ENCODE assay signal across 8 cellular contexts in genomic region chr4:87150498-87151261, GRCh38.
A peak's percentile ranks its signal among the peaks of the same experiment; 100 is the strongest.
DNase-seq lines count a peak whose midpoint lies in the region; ATAC-seq and TF ChIP-seq lines count a peak whose summit lies in the region.

No MANE protein-coding gene starts in this region.

- H3K36me3 ChIP-seq in Karpas-422 (ENCODE audit: insufficient read depth, low read length) (no peaks in the 10 kb centered on the region), Panc1 (ENCODE audit: control insufficient read depth, insufficient read depth, low read length) (no peaks in the 10 kb centered on the region), right atrium auricular region (peaks cover under 1% of the 10 kb centered on the region)

- H3K27ac ChIP-seq in Karpas-422 (ENCODE audit: low read length): no peak overlapping the region
- no peak overlapping the region for H3K27ac ChIP-seq in Panc1 (ENCODE audit: low read length)
- H3K27ac ChIP-seq in right atrium auricular region: no peak overlapping the region

- no peak overlapping the region for H2AFZ ChIP-seq in Karpas-422 (ENCODE audit: low read length)

- no peaks in the 10 kb centered on the region for H3K9me3 ChIP-seq in Karpas-422 (ENCODE audit: low read length)
- H3K9me3 ChIP-seq in Panc1 (ENCODE audit: control insufficient read depth, insufficient read depth, low read depth, low read length): no peaks in the 10 kb centered on the region
- no peaks in the 10 kb centered on the region for H3K9me3 ChIP-seq in right atrium auricular region

- intact Hi-C loops in Panc1 (cut with micrococcal nuclease; ENCODE audit: unreplicated experiment): loop anchor here (1.0 kb wide), 1 partner anchor 85 kb away; no protein-coding TSS in a partner anchor

- ATAC-seq in GM21390 (IDR thresholded peaks at IDR 0.05; ENCODE audit: unreplicated experiment) (peak; percentile 60), Panc1 (peak; percentile 86), HG02973 (IDR thresholded peaks at IDR 0.05; ENCODE audit: unreplicated experiment) (no peak)

- H3K79me2 ChIP-seq in Karpas-422 (ENCODE audit: low read length): no peaks in the 10 kb centered on the region

- no peaks in the 10 kb centered on the region for H3K9me2 ChIP-seq in Karpas-422 (replicated peaks; ENCODE audit: insufficient read depth, low read length)

- no peak overlapping the region for H3K9ac ChIP-seq in Karpas-422 (ENCODE audit: low read length)

- H3K4me3 ChIP-seq in Karpas-422 (ENCODE audit: low read length): no peak overlapping the region
- H3K4me3 ChIP-seq in Panc1 (ENCODE audit: low read depth in 2 of 2, low read length in 2 of 2): no peak overlapping the region
- no peak overlapping the region for H3K4me3 ChIP-seq in right atrium auricular region
- no peak overlapping the region for H3K4me3 ChIP-seq in retinal pigment epithelial cell (ENCODE audit: low read length)

- in situ Hi-C loops in Panc1 (cut with HindIII; ENCODE audit: low pct_unique_long_range_greater_than_20kb, low sequenced_read_pairs): no loop called here

- H3K4me1 ChIP-seq in Karpas-422 (ENCODE audit: low read length) (no peaks in the 10 kb centered on the region), Panc1 (ENCODE audit: control insufficient read depth, insufficient read depth, low read length) (no peaks in the 10 kb centered on the region), right atrium auricular region (no peaks in the 10 kb centered on the region)

- POLR2A ChIA-PET in Panc1 (lab: Charles Lee): no interaction called here

- H4K20me1 ChIP-seq in Karpas-422 (ENCODE audit: insufficient read depth, low read depth, low read length): no peaks in the 10 kb centered on the region

- no peak overlapping the region for H3K4me2 ChIP-seq in Karpas-422 (ENCODE audit: low read depth, low read length, poor library complexity, severe bottlenecking)

- BruUV-seq in Panc1 (replicated peaks; lab: Mats Ljungman, UMichigan): no TSS peak

- DNase-seq in EH (ENCODE audit: low read depth) (peak; percentile 76), Karpas-422 (peak; percentile 90), Panc1 (ENCODE audit: low read depth, low spot score) (peak; percentile 57), amniotic stem cell (lab: John Stamatoyannopoulos, UW) (peak; percentile 18), right atrium auricular region (ENCODE audit: low spot score) (no peak), retinal pigment epithelial cell (ENCODE audit: low read depth) (peak; percentile 21)

- H3K27me3 ChIP-seq in Karpas-422 (ENCODE audit: low read length) (no peaks in the 10 kb centered on the region), Panc1 (ENCODE audit: control insufficient read depth, insufficient read depth, low read length) (no peaks in the 10 kb centered on the region), right atrium auricular region (no peaks in the 10 kb centered on the region)

- CTCF ChIA-PET in Panc1 (lab: Charles Lee): interaction anchor here (0.5 to 0.7 kb wide), 2 partner anchors 84 to 838 kb away, joined by 4 to 5 read pairs; no protein-coding TSS in a partner anchor

- peak; percentile 71; the same call in 1 of the 2 replicates for TF ChIP-seq CTCF in Panc1 (IDR thresholded peaks at IDR 0.05)
- peak; percentile 71 to 96 for TF ChIP-seq CTCF in right atrium auricular region (IDR thresholded peaks at IDR 0.05)
- peak; percentile 86 for TF ChIP-seq CTCF in retinal pigment epithelial cell (conservative IDR thresholded peaks at IDR 0.05; ENCODE audit: low read depth, low read length)
